Comparison of ENCODE assay signal across 8 cellular contexts in genomic region chr10:60883187-60883586, GRCh38.
DNase-seq lines count a peak whose midpoint lies in the region; ATAC-seq and TF ChIP-seq lines count a peak whose summit lies in the region.

No MANE protein-coding gene starts in this region.

- in situ Hi-C loops in HAP-1 (cut with MboI; ENCODE audit: low sequenced_read_pairs): no loop called here

- H3K27ac ChIP-seq in upper lobe of left lung: no peak overlapping the region
- H3K27ac ChIP-seq in aorta (ENCODE audit: low read depth in 1 of 2, low read length in 2 of 2): no peak overlapping the region

- no peak for TF ChIP-seq POLR2A in upper lobe of left lung (IDR thresholded peaks at IDR 0.05)

- ATAC-seq in upper lobe of left lung (ENCODE audit: low FRiP score in 2 of 2): no peak
- no peak for ATAC-seq in HG03571 (IDR thresholded peaks at IDR 0.05; ENCODE audit: unreplicated experiment)
- ATAC-seq in aorta (ENCODE audit: low FRiP score): no peak

- TF ChIP-seq EP300 in upper lobe of left lung (IDR thresholded peaks at IDR 0.05): no peak

- H3K36me3 ChIP-seq in HAP-1 (replicated peaks) (no peaks in the 10 kb centered on the region), upper lobe of left lung (peaks cover 0 to 40% (median under 1%) of the 10 kb centered on the region in 4 donors), aorta (ENCODE audit: control insufficient read depth in 1 of 2, insufficient read depth in 2 of 2, low read length in 1 of 2) (peaks cover 0 to 8% of the 10 kb centered on the region in 2 donors)

- DNase-seq in ELF-1 (ENCODE audit: low read depth, low spot score): peak; percentile 28
- DNase-seq in HAP-1 (ENCODE audit: low spot score in 2 of 2): peak; percentile 62 to 69
- DNase-seq in OCI-M1 (lab: John Stamatoyannopoulos, UW): peak; percentile 48
- DNase-seq in germinal center (ENCODE audit: low spot score): peak; percentile 5
- peak in 1 of 2 donors; percentile 32 for DNase-seq in upper lobe of left lung
- no peak for DNase-seq in stimulated activated CD4-positive, alpha-beta T cell treated with anti-CD3 and anti-CD28 coated beads, Interleukin-4, amount 100 ng/mL, for 24 hours
- DNase-seq in aorta: no peak

- H3K9me3 ChIP-seq in HAP-1 (no peaks in the 10 kb centered on the region), upper lobe of left lung (no peaks in the 10 kb centered on the region), aorta (ENCODE audit: control insufficient read depth, low read length) (no peaks in the 10 kb centered on the region)

- H3K4me1 ChIP-seq in HAP-1 (peaks cover 4% of the 10 kb centered on the region; the same call in 1 of the 2 replicates), upper lobe of left lung (no peaks in the 10 kb centered on the region), aorta (ENCODE audit: control insufficient read depth in 1 of 2, insufficient read depth in 2 of 2, low read length in 2 of 2) (peaks cover 0 to 3% of the 10 kb centered on the region in 2 donors)

- peak in 4 of 6 experiments; percentile 37 to 54 (median 44) for TF ChIP-seq CTCF in upper lobe of left lung (IDR thresholded peaks at IDR 0.05)

- intact Hi-C loops in aorta (cut with DNase I): no loop called here

- no peak overlapping the region for H3K4me3 ChIP-seq in HAP-1
- no peak overlapping the region for H3K4me3 ChIP-seq in upper lobe of left lung
- no peak overlapping the region for H3K4me3 ChIP-seq in aorta (ENCODE audit: low read length in 2 of 2)

- WGBS in upper lobe of left lung, 2 donors: 65 to 67% methylated on average over 6 of the region's 6 CpGs
- WGBS in aorta, 2 donors: 68 to 71% methylated on average over 6 of the region's 6 CpGs

- H3K27me3 ChIP-seq in HAP-1 (ENCODE audit: low read depth) (no peaks in the 10 kb centered on the region), upper lobe of left lung (no peaks in the 10 kb centered on the region), aorta (ENCODE audit: control insufficient read depth in 1 of 2, insufficient read depth in 2 of 2, low read length in 1 of 2) (no peaks in the 10 kb centered on the region)

Comparison
In these comparisons a context has a peak if more than half of its experiments do, and no peak if none do; other contexts are left out.
1. DNase-seq: peak in ELF-1 (single experiment), HAP-1 (2 of 2), OCI-M1 (single experiment) and germinal center (single experiment); none in stimulated activated CD4-positive, alpha-beta T cell treated with anti-CD3 and anti-CD28 coated beads, Interleukin-4, amount 100 ng/mL, for 24 hours (single experiment) and aorta (0 of 2).